In the genomic region with DNA sequence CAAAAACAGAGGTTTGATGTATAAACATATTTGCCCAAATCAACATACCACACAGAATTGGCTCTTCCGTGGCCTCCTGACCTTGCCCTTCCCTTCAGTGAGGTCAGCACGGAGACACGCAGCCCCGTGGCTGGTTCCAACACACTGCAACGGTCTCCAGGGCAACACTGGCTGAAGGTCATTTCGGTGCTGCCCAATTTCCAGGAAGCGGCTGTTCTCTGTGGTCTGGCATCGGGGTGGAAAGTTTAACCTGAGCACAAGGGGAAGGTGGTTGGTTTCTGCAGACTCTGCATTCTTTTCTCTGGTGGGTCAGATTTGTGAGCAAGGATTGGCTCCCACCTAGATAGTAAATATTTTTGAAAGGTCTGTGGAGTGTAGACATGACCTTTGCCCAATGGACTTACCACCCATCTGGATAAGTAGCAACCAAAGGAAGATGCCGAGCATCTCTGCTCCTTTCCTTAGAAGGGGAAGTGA, we compare ENCODE assay signal across 15 cellular contexts.
A peak's percentile ranks its signal among the peaks of the same experiment; 100 is the strongest.
DNase-seq lines count a peak whose midpoint lies in the region; ATAC-seq and TF ChIP-seq lines count a peak whose summit lies in the region.
"Had no signal": no experiment of that assay in that cellular context is flagged by ENCODE, and none has a peak within 500 bp of the region (broad histone marks: within the 10 kb centered on the region; RNA-seq: fewer than 3 reads in every experiment).

No MANE protein-coding gene starts in this region.

- no peak overlapping the region for H3K4me3 Mint-ChIP-seq in activated naive CD4-positive, alpha-beta T cell treated with anti-CD3 and anti-CD28 coated beads, Interleukin-2, amount 10 ng/mL, durations not matched to agents 7 days and 5 days
- H3K4me3 Mint-ChIP-seq: activated naive CD8-positive, alpha-beta T cell treated with anti-CD3 and anti-CD28 coated beads, Interleukin-2, amount 10 ng/mL, durations not matched to agents 7 days and 5 days; mesothelial cell of epicardium; stimulated activated naive CD8-positive, alpha-beta T cell treated with anti-CD3 and anti-CD28 coated beads, Interleukin-15, Interleukin-2, amounts not matched to agents 100 ng/mL and 50 ng/mL, for 24 hours had no signal

- peak; percentile 63 to 67 for ATAC-seq in lower lobe of right lung
- ATAC-seq in upper lobe of right lung, result peak; percentile 50
- no peak for ATAC-seq in GM18858 (IDR thresholded peaks at IDR 0.05; ENCODE audit: unreplicated experiment)

- H3K27me3 ChIP-seq in lower lobe of right lung (ENCODE audit: low read depth) (no peaks in the 10 kb centered on the region), upper lobe of right lung (no peaks in the 10 kb centered on the region)

- intact Hi-C loops in lower lobe of right lung (cut with DNase I) (no loop called here), upper lobe of right lung (cut with DNase I) (no loop called here)

- peaks cover 1% of the 10 kb centered on the region for H3K9me3 Mint-ChIP-seq in activated naive CD4-positive, alpha-beta T cell treated with anti-CD3 and anti-CD28 coated beads, Interleukin-2, amount 10 ng/mL, durations not matched to agents 7 days and 5 days

- H3K4me1 Mint-ChIP-seq in activated naive CD4-positive, alpha-beta T cell treated with anti-CD3 and anti-CD28 coated beads, Interleukin-2, amount 10 ng/mL, durations not matched to agents 7 days and 5 days, result no peaks in the 10 kb centered on the region
- H3K4me1 Mint-ChIP-seq: activated naive CD8-positive, alpha-beta T cell treated with anti-CD3 and anti-CD28 coated beads, Interleukin-2, amount 10 ng/mL, durations not matched to agents 7 days and 5 days had no signal

- H3K27me3 Mint-ChIP-seq in activated naive CD4-positive, alpha-beta T cell treated with anti-CD3 and anti-CD28 coated beads, Interleukin-2, amount 10 ng/mL, durations not matched to agents 7 days and 5 days, result no peaks in the 10 kb centered on the region

- H3K4me1 ChIP-seq in lower lobe of right lung, result peaks cover 8% of the 10 kb centered on the region
- H3K4me1 ChIP-seq in upper lobe of right lung, result peaks cover 13% of the 10 kb centered on the region

- DNase-seq in RPMI7951 (ENCODE audit: low read depth) (peak; percentile 84), fibroblast of peridontal ligament (ENCODE audit: extremely low read depth) (peak; percentile 54), lower lobe of right lung (peak; percentile 48), upper lobe of right lung (no peak)
- no peak for DNase-seq in activated naive CD4-positive, alpha-beta T cell treated with anti-CD3 and anti-CD28 coated beads, Interleukin-2, amount 10 ng/mL, durations not matched to agents 7 days and 5 days
- no peak for DNase-seq in activated CD4-positive, alpha-beta T cell treated with anti-CD3 and anti-CD28 coated beads, Interleukin-2, amount 50 U/mL, for 1 hour
- DNase-seq: activated naive CD8-positive, alpha-beta T cell treated with anti-CD3 and anti-CD28 coated beads, Interleukin-2, amount 10 ng/mL, durations not matched to agents 7 days and 5 days; glutamatergic neuron; KG1; NCI-H1694 treated with DMSO at 0.1 percent for 48 hours; NCI-H69; SHP77 treated with DMSO at 0.1 percent for 48 hours had no signal

- H3K27ac ChIP-seq in lower lobe of right lung (no peak overlapping the region), upper lobe of right lung (no peak overlapping the region)

- TF ChIP-seq CTCF in lower lobe of right lung (IDR thresholded peaks at IDR 0.05) (no peak), upper lobe of right lung (IDR thresholded peaks at IDR 0.05) (no peak)

- H3K4me3 ChIP-seq in lower lobe of right lung, result no peak overlapping the region
- no peak overlapping the region for H3K4me3 ChIP-seq in upper lobe of right lung

- H3K9me3 ChIP-seq in lower lobe of right lung, result no peaks in the 10 kb centered on the region
- no peaks in the 10 kb centered on the region for H3K9me3 ChIP-seq in upper lobe of right lung

- CTCF ChIA-PET in activated naive CD4-positive, alpha-beta T cell treated with anti-CD3 and anti-CD28 coated beads, Interleukin-2, amount 10 ng/mL, durations not matched to agents 7 days and 5 days (lab: Charles Lee), result no interaction called here

- no peak overlapping the region for H3K27ac Mint-ChIP-seq in activated naive CD4-positive, alpha-beta T cell treated with anti-CD3 and anti-CD28 coated beads, Interleukin-2, amount 10 ng/mL, durations not matched to agents 7 days and 5 days
- H3K27ac Mint-ChIP-seq: activated naive CD8-positive, alpha-beta T cell treated with anti-CD3 and anti-CD28 coated beads, Interleukin-2, amount 10 ng/mL, durations not matched to agents 7 days and 5 days; mesothelial cell of epicardium; stimulated activated naive CD8-positive, alpha-beta T cell treated with anti-CD3 and anti-CD28 coated beads, Interleukin-15, Interleukin-2, amounts not matched to agents 100 ng/mL and 50 ng/mL, for 24 hours had no signal

- no peaks in the 10 kb centered on the region for H3K36me3 ChIP-seq in lower lobe of right lung
- no peaks in the 10 kb centered on the region for H3K36me3 ChIP-seq in upper lobe of right lung

- H3K36me3 Mint-ChIP-seq in activated naive CD4-positive, alpha-beta T cell treated with anti-CD3 and anti-CD28 coated beads, Interleukin-2, amount 10 ng/mL, durations not matched to agents 7 days and 5 days, result no peaks in the 10 kb centered on the region
- H3K36me3 Mint-ChIP-seq: activated naive CD8-positive, alpha-beta T cell treated with anti-CD3 and anti-CD28 coated beads, Interleukin-2, amount 10 ng/mL, durations not matched to agents 7 days and 5 days; mesothelial cell of epicardium had no signal

Comparison
In these comparisons a context has a peak if more than half of its experiments do, and no peak if none do; other contexts are left out.
1. DNase-seq: peak in RPMI7951 (single experiment), fibroblast of peridontal ligament (single experiment) and lower lobe of right lung (single experiment); none in upper lobe of right lung (single experiment), activated naive CD4-positive, alpha-beta T cell treated with anti-CD3 and anti-CD28 coated beads, Interleukin-2, amount 10 ng/mL, durations not matched to agents 7 days and 5 days (single experiment) and activated CD4-positive, alpha-beta T cell treated with anti-CD3 and anti-CD28 coated beads, Interleukin-2, amount 50 U/mL, for 1 hour (single experiment).